ENCODE assay signal across 11 cellular contexts in the genomic region with DNA sequence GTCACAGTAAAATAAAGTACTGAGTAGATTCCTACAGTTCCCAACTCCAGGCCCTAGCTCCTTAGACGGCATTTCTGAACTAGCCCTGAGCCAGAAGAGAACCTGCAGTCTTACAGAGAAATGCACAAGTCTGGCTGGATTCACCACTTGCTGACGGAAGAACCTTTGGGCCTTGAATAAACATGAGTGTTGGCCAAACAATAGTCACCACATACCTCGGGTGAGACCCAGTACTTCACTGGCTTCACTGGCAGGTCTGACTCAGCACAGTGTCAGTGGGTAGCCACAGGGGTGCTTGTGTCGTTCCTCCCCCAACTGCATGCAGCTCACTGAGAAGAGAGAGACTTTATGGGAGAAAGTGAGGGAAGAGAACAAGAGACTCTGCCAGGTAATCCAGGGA.
DNase-seq lines count a peak whose midpoint lies in the region; ATAC-seq and TF ChIP-seq lines count a peak whose summit lies in the region.
"Had no signal": no experiment of that assay in that cellular context is flagged by ENCODE, and none has a peak within 500 bp of the region (broad histone marks: within the 10 kb centered on the region; RNA-seq: fewer than 3 reads in every experiment).

No MANE protein-coding gene starts in this region.

- peak overlapping the region; percentile 35; the same call in 1 of the 2 replicates for H2AFZ ChIP-seq in PC-3 (ENCODE audit: low read length)

- H3K9ac ChIP-seq in PC-3 (ENCODE audit: low read length), result peak overlapping the region; percentile 47; the same call in 1 of the 2 replicates

- H3K4me2 ChIP-seq in PC-3 (ENCODE audit: low read length), result peak overlapping the region; percentile 62

- intact Hi-C loops in PC-3 (cut with micrococcal nuclease) (loop anchor here (1.0 kb wide), 1 partner anchor 25 kb away; no protein-coding TSS in a partner anchor), sciatic nerve (cut with DNase I) (no loop called here)

- no peaks in the 10 kb centered on the region for H3K27me3 ChIP-seq in PC-3 (ENCODE audit: low read length)
- H3K27me3 ChIP-seq: neutrophil had no signal

- no TSS peak for BruUV-seq in PC-3 (replicated peaks; lab: Mats Ljungman, UMichigan)

- peaks cover 25% of the 10 kb centered on the region for H3K4me1 ChIP-seq in PC-3 (ENCODE audit: insufficient read depth, low read length)

- H3K79me2 ChIP-seq in PC-3 (ENCODE audit: low read length), result no peaks in the 10 kb centered on the region

- ATAC-seq in PC-3 (peak; percentile 100), HG03095 (IDR thresholded peaks at IDR 0.05; ENCODE audit: unreplicated experiment) (no peak), sciatic nerve (no peak), GM21717 (IDR thresholded peaks at IDR 0.05; ENCODE audit: unreplicated experiment) (no peak)

- DNase-seq in ELR (ENCODE audit: low read depth) (peak; percentile 98), PC-3 (peak; percentile 99), epithelial cell of proximal tubule (ENCODE audit: low read depth) (peak; percentile 84), myocyte (ENCODE audit: low read depth) (peak; percentile 64), NCI-H1930 (lab: John Stamatoyannopoulos, UW) (no peak), sciatic nerve (ENCODE audit: low spot score) (no peak)
- DNase-seq: DMS79 treated with DMSO at 0.1 percent for 48 hours, NCI-H524 had no signal

- H4K20me1 ChIP-seq in PC-3 (ENCODE audit: low read length), result no peaks in the 10 kb centered on the region

- H3K27ac ChIP-seq in PC-3 (ENCODE audit: low read length), result peak overlapping the region; percentile 93
- H3K27ac ChIP-seq: neutrophil had no signal

- H3K9me2 ChIP-seq in PC-3 (replicated peaks; ENCODE audit: low read length), result no peaks in the 10 kb centered on the region

- CTCF ChIA-PET in PC-3 (lab: Charles Lee), result interaction anchor here (0.6 to 0.7 kb wide), 2 partner anchors 26 to 113 kb away, joined by 3 to 4 read pairs; no protein-coding TSS in a partner anchor

- H3K4me3 ChIP-seq in PC-3 (ENCODE audit: low read length) (no peak overlapping the region), epithelial cell of proximal tubule (ENCODE audit: low read depth, low read length) (no peak overlapping the region)

- no peak for TF ChIP-seq CTCF in PC-3 (conservative IDR thresholded peaks at IDR 0.05; ENCODE audit: low read depth, low read length)
- no peak for TF ChIP-seq CTCF in epithelial cell of proximal tubule (conservative IDR thresholded peaks at IDR 0.05; ENCODE audit: low read depth, low read length)

- POLR2A ChIA-PET in PC-3 (lab: Charles Lee; ENCODE audit: unreplicated experiment), result no interaction called here

- peaks cover 3% of the 10 kb centered on the region for H3F3A ChIP-seq in PC-3 (ENCODE audit: low read length, unreplicated experiment)

- H3K9me3 ChIP-seq in PC-3 (ENCODE audit: low read length), result no peaks in the 10 kb centered on the region
- H3K9me3 ChIP-seq: neutrophil had no signal

- H3K36me3 ChIP-seq in PC-3 (ENCODE audit: low read depth, low read length), result no peaks in the 10 kb centered on the region
- H3K36me3 ChIP-seq: neutrophil had no signal

Comparison
In these comparisons a context has a peak if more than half of its experiments do, and no peak if none do; other contexts are left out.
1. DNase-seq: peak in ELR (single experiment), PC-3 (single experiment), epithelial cell of proximal tubule (single experiment) and myocyte (single experiment); none in NCI-H1930 (0 of 2) and sciatic nerve (single experiment).